In the genomic region with DNA sequence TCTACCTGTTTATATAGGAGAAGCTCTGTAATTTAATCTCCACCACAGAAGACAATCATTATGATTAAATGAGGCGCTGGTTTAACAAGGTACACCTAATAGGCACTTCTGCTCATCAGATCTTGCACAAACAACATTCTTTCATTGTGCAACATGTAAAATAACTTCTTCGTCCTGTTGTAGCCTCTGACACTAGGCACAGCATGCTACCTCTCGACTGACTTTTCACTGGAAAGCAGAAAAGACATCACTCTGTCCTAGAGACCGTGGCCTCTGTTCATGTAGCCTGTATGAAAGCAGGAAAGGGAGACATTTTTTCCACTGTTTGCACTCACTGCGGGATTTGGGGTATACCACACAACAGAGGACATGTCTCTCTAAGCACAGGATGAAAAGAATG, we compare ENCODE assay signal across 22 cellular contexts.
DNase-seq lines count a peak whose midpoint lies in the region; ATAC-seq and TF ChIP-seq lines count a peak whose summit lies in the region.
"Had no signal": no experiment of that assay in that cellular context is flagged by ENCODE, and none has a peak within 500 bp of the region (broad histone marks: within the 10 kb centered on the region; RNA-seq: fewer than 3 reads in every experiment).

No MANE protein-coding gene starts in this region.

- H3K27ac ChIP-seq in iPS-18a (ENCODE audit: low read length) = peak overlapping the region; percentile 4
- H3K27ac ChIP-seq: BLaER1, breast epithelium, parathyroid adenoma, vagina, VCaP had no signal

- H3K4me3 ChIP-seq in iPS-18a (ENCODE audit: low read length) = peak overlapping the region; percentile 15
- H3K4me3 ChIP-seq: BLaER1, breast epithelium, vagina had no signal

- ATAC-seq in SK-N-SH treated with all-trans-retinoic acid at 6 μM for 48 hours = peak; percentile 26; the same call in 2 of the 3 replicates
- ATAC-seq: Right ventricle myocardium inferior had no signal

- no peaks in the 10 kb centered on the region for H3K27me3 ChIP-seq in iPS-18a (ENCODE audit: control insufficient read depth, insufficient read depth, low read length)
- H3K27me3 ChIP-seq: BLaER1, breast epithelium, vagina had no signal

- peak overlapping the region; percentile 23 for H3K9ac ChIP-seq in iPS-18a (ENCODE audit: low read length)
- H3K9ac ChIP-seq: BLaER1, parathyroid adenoma had no signal

- 0 out of 2 replicates have a peak, but pooled peaks cover 4% of the 10 kb centered on the region for H3K36me3 Mint-ChIP-seq in HFFc6 (ENCODE audit: low read depth)
- H3K36me3 Mint-ChIP-seq: activated CD4-positive, alpha-beta memory T cell treated with anti-CD3 and anti-CD28 coated beads for 36 hours; activated naive CD4-positive, alpha-beta T cell treated with anti-CD3 and anti-CD28 coated beads, Interleukin-2, amount 50 U/mL, for 24 hours; IgD-negative memory B cell had no signal

- H3K27ac Mint-ChIP-seq in HFFc6 = peak overlapping the region; percentile 81; the same call in 1 of the 2 replicates
- H3K27ac Mint-ChIP-seq: activated CD4-positive, alpha-beta memory T cell treated with anti-CD3 and anti-CD28 coated beads for 36 hours; activated naive CD4-positive, alpha-beta T cell treated with anti-CD3 and anti-CD28 coated beads, Interleukin-2, amount 50 U/mL, for 24 hours; IgD-negative memory B cell had no signal

- no peaks in the 10 kb centered on the region for H3K36me3 ChIP-seq in iPS-18a (ENCODE audit: control insufficient read depth, low read depth, low read length)
- H3K36me3 ChIP-seq: BLaER1, breast epithelium, vagina had no signal

- no peaks in the 10 kb centered on the region for H3K9me3 ChIP-seq in iPS-18a (ENCODE audit: control insufficient read depth, low read depth, low read length)
- H3K9me3 ChIP-seq: BLaER1, breast epithelium, vagina had no signal

- peaks cover 41% of the 10 kb centered on the region for H3K4me1 ChIP-seq in iPS-18a (ENCODE audit: control insufficient read depth, low read depth, low read length)
- H3K4me1 ChIP-seq: BLaER1, breast epithelium, parathyroid adenoma had no signal

- H3K4me3 Mint-ChIP-seq in HFFc6 = peak overlapping the region; percentile 78; the same call in 1 of the 2 replicates
- H3K4me3 Mint-ChIP-seq: activated CD4-positive, alpha-beta memory T cell treated with anti-CD3 and anti-CD28 coated beads for 36 hours; activated naive CD4-positive, alpha-beta T cell treated with anti-CD3 and anti-CD28 coated beads, Interleukin-2, amount 50 U/mL, for 24 hours; IgD-negative memory B cell had no signal

- TF ChIP-seq CTCF in HFFc6 (IDR thresholded peaks at IDR 0.05) = no peak

- no peaks in the 10 kb centered on the region for H3K27me3 Mint-ChIP-seq in HFFc6 (ENCODE audit: insufficient read depth)

- no peaks in the 10 kb centered on the region for H3K9me3 Mint-ChIP-seq in HFFc6
- H3K9me3 Mint-ChIP-seq: activated CD4-positive, alpha-beta memory T cell treated with anti-CD3 and anti-CD28 coated beads for 36 hours; activated naive CD4-positive, alpha-beta T cell treated with anti-CD3 and anti-CD28 coated beads, Interleukin-2, amount 50 U/mL, for 24 hours; IgD-negative memory B cell had no signal

- DNase-seq in HFFc6 = no peak
- DNase-seq in renal cortical epithelial cell (ENCODE audit: low read depth) = peak; percentile 15
- no peak for DNase-seq in activated CD4-positive, alpha-beta T cell treated with anti-CD3 and anti-CD28 coated beads for 48 hours
- no peak for DNase-seq in EL
- DNase-seq in superior temporal gyrus (ENCODE audit: extremely low spot score) = no peak
- DNase-seq: activated CD4-positive, alpha-beta memory T cell treated with anti-CD3 and anti-CD28 coated beads for 36 hours; activated T-cell treated with anti-CD3 and anti-CD28 coated beads, Interleukin-2, amount 50 U/mL, for 1 hour; dermis blood vessel endothelial cell; MM.1S; NCI-H187 treated with DMSO at 0.1 percent for 48 hours; NCI-H510A; stimulated activated CD4-positive, alpha-beta T cell treated with anti-CD3 and anti-CD28 coated beads, Interleukin-2, amount 100 ng/mL, for 48 hours had no signal

- H3K4me1 Mint-ChIP-seq in HFFc6 (ENCODE audit: low read depth) = peaks cover 56% of the 10 kb centered on the region
- H3K4me1 Mint-ChIP-seq: activated naive CD4-positive, alpha-beta T cell treated with anti-CD3 and anti-CD28 coated beads, Interleukin-2, amount 50 U/mL, for 24 hours; IgD-negative memory B cell had no signal

TF ChIP-seq in SK-N-SH treated with all-trans-retinoic acid at 6 μM for 48 hours, 23 proteins besides CTCF, POLR2A, EP300 and RAD21:
- TF ChIP-seq ESRRG (CRISPR knock-in tag; IDR thresholded peaks at IDR 0.05) = no peak
- TF ChIP-seq, protein P1, sequence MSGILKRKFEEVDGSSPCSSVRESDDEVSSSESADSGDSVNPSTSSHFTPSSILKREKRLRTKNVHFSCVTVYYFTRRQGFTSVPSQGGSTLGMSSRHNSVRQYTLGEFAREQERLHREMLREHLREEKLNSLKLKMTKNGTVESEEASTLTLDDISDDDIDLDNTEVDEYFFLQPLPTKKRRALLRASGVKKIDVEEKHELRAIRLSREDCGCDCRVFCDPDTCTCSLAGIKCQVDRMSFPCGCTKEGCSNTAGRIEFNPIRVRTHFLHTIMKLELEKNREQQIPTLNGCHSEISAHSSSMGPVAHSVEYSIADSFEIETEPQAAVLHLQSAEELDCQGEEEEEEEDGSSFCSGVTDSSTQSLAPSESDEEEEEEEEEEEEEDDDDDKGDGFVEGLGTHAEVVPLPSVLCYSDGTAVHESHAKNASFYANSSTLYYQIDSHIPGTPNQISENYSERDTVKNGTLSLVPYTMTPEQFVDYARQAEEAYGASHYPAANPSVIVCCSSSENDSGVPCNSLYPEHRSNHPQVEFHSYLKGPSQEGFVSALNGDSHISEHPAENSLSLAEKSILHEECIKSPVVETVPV (CRISPR knock-in tag; IDR thresholded peaks at IDR 0.05) = no peak
- TF ChIP-seq TCF4 (CRISPR knock-in tag; IDR thresholded peaks at IDR 0.05; ENCODE audit: borderline replicate concordance) = no peak
- TF ChIP-seq, protein P2, sequence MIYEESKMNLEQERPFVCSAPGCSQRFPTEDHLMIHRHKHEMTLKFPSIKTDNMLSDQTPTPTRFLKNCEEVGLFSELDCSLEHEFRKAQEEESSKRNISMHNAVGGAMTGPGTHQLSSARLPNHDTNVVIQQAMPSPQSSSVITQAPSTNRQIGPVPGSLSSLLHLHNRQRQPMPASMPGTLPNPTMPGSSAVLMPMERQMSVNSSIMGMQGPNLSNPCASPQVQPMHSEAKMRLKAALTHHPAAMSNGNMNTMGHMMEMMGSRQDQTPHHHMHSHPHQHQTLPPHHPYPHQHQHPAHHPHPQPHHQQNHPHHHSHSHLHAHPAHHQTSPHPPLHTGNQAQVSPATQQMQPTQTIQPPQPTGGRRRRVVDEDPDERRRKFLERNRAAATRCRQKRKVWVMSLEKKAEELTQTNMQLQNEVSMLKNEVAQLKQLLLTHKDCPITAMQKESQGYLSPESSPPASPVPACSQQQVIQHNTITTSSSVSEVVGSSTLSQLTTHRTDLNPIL (CRISPR knock-in tag; IDR thresholded peaks at IDR 0.05; ENCODE audit: low read depth) = no peak
- TF ChIP-seq, protein P3, sequence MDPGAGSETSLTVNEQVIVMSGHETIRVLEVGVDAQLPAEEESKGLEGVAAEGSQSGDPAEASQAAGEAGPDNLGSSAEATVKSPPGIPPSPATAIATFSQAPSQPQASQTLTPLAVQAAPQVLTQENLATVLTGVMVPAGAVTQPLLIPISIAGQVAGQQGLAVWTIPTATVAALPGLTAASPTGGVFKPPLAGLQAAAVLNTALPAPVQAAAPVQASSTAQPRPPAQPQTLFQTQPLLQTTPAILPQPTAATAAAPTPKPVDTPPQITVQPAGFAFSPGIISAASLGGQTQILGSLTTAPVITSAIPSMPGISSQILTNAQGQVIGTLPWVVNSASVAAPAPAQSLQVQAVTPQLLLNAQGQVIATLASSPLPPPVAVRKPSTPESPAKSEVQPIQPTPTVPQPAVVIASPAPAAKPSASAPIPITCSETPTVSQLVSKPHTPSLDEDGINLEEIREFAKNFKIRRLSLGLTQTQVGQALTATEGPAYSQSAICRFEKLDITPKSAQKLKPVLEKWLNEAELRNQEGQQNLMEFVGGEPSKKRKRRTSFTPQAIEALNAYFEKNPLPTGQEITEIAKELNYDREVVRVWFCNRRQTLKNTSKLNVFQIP (CRISPR knock-in tag; IDR thresholded peaks at IDR 0.05; ENCODE audit: borderline replicate concordance, low read depth) = no peak
- TF ChIP-seq BACH2 (CRISPR knock-in tag; IDR thresholded peaks at IDR 0.05; ENCODE audit: borderline replicate concordance) = no peak
- TF ChIP-seq SNAI2 (CRISPR knock-in tag; IDR thresholded peaks at IDR 0.05) = no peak
- TF ChIP-seq, protein P4, sequence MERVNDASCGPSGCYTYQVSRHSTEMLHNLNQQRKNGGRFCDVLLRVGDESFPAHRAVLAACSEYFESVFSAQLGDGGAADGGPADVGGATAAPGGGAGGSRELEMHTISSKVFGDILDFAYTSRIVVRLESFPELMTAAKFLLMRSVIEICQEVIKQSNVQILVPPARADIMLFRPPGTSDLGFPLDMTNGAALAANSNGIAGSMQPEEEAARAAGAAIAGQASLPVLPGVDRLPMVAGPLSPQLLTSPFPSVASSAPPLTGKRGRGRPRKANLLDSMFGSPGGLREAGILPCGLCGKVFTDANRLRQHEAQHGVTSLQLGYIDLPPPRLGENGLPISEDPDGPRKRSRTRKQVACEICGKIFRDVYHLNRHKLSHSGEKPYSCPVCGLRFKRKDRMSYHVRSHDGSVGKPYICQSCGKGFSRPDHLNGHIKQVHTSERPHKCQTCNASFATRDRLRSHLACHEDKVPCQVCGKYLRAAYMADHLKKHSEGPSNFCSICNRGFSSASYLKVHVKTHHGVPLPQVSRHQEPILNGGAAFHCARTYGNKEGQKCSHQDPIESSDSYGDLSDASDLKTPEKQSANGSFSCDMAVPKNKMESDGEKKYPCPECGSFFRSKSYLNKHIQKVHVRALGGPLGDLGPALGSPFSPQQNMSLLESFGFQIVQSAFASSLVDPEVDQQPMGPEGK (CRISPR knock-in tag; IDR thresholded peaks at IDR 0.05; ENCODE audit: borderline replicate concordance) = no peak
- TF ChIP-seq OSR1 (CRISPR knock-in tag; IDR thresholded peaks at IDR 0.05) = no peak
- no peak for TF ChIP-seq PPARA (CRISPR knock-in tag; IDR thresholded peaks at IDR 0.05; ENCODE audit: borderline replicate concordance)
- TF ChIP-seq ZFP30 (CRISPR knock-in tag; IDR thresholded peaks at IDR 0.05) = no peak
